ENCODE assay signal across 18 cellular contexts in genomic region chr3:101842935-101843330, GRCh38. TPM values are rescaled to one million over a fixed set of nuclear protein-coding genes. Genes with fewer than 3 reads are reported as not detected.
DNase-seq lines count a peak whose midpoint lies in the region; ATAC-seq, FAIRE-seq and TF ChIP-seq lines count a peak whose summit lies in the region.
"Had no signal": no experiment of that assay in that cellular context is flagged by ENCODE, and none has a peak within 500 bp of the region (broad histone marks: within the 10 kb centered on the region; RNA-seq: fewer than 3 reads in every experiment).

No MANE protein-coding gene starts in this region.

- no peak for DNase-seq in A549 (ENCODE audit: low read depth in 1 of 2, low spot score in 1 of 2)
- no peak for DNase-seq in GM23338 (ENCODE audit: low spot score)
- no peak for DNase-seq in T-helper 17 cell
- DNase-seq in natural killer cell: no peak
- DNase-seq: COR-L47, DMS53, MV-4-11, NCI-H1436, NCI-H2029 treated with DMSO at 0.1 percent for 48 hours, NCI-H510A treated with DMSO at 0.1 percent for 48 hours, OCI-M1 had no signal

- no peak for TF ChIP-seq CTCF in A549 (IDR thresholded peaks at IDR 0.05)
- no peak for TF ChIP-seq CTCF in GM23338 (conservative IDR thresholded peaks at IDR 0.05; ENCODE audit: low read depth in 2 of 2)
- TF ChIP-seq CTCF in SU-DHL-6 (IDR thresholded peaks at IDR 0.05; ENCODE audit: insufficient read depth, low read length, poor library complexity, severe bottlenecking): no peak
- TF ChIP-seq CTCF in natural killer cell (IDR thresholded peaks at IDR 0.05): no peak

- 82% methylated on average over 3 of the region's 3 CpGs for WGBS in A549 (ENCODE audit: missing lambda C conversion rate)

- POLR2A ChIA-PET in A549 (lab: Yijun Ruan, JAX): interaction anchor here (0.6 kb wide), 1 partner anchor 14 kb away, joined by 3 read pairs; no protein-coding TSS in a partner anchor

- H3K36me3 ChIP-seq in GM23338 (ENCODE audit: insufficient read depth) (no peaks in the 10 kb centered on the region), SU-DHL-6 (ENCODE audit: low read length) (peaks cover 23% of the 10 kb centered on the region), iPS-20b (ENCODE audit: insufficient read depth, low read depth, low read length) (no peaks in the 10 kb centered on the region)
- H3K36me3 ChIP-seq: SJCRH30 had no signal

- no peak for FAIRE-seq in A549 (lab: Jason Lieb, UNC)

- intact Hi-C loops in natural killer cell (cut with micrococcal nuclease): no loop called here

- no peaks in the 10 kb centered on the region for H3K9me3 ChIP-seq in A549
- no peaks in the 10 kb centered on the region for H3K9me3 ChIP-seq in SU-DHL-6 (ENCODE audit: insufficient read depth, low read length)
- H3K9me3 ChIP-seq in iPS-20b (ENCODE audit: insufficient read depth, low read depth, low read length): no peaks in the 10 kb centered on the region
- H3K9me3 ChIP-seq in T-helper 17 cell (ENCODE audit: control insufficient read depth, low read length, poor library complexity, severe bottlenecking): no peaks in the 10 kb centered on the region

- H3K9me3 Mint-ChIP-seq in GM23338 (no peaks in the 10 kb centered on the region), natural killer cell (no peaks in the 10 kb centered on the region)

- H2AFZ ChIP-seq in GM23338: no peak overlapping the region
- H2AFZ ChIP-seq in SU-DHL-6 (ENCODE audit: low read depth, low read length, severe bottlenecking): no peak overlapping the region

- no peak for TF ChIP-seq POLR2A in A549 (IDR thresholded peaks at IDR 0.05; ENCODE audit: low read length)

- no peak overlapping the region for H3K9ac ChIP-seq in SU-DHL-6 (ENCODE audit: low read length)
- H3K9ac ChIP-seq in iPS-20b (ENCODE audit: low read depth, low read length): no peak overlapping the region

- H3K4me3 Mint-ChIP-seq in GM23338: no peak overlapping the region
- no peak overlapping the region for H3K4me3 Mint-ChIP-seq in T-helper 17 cell
- no peak overlapping the region for H3K4me3 Mint-ChIP-seq in natural killer cell

- peaks cover 2% of the 10 kb centered on the region; the same call in 1 of the 3 replicates for H3K36me3 Mint-ChIP-seq in GM23338 (ENCODE audit: low read depth)
- peaks cover 4% of the 10 kb centered on the region for H3K36me3 Mint-ChIP-seq in T-helper 17 cell (ENCODE audit: low read depth)
- no peaks in the 10 kb centered on the region for H3K36me3 Mint-ChIP-seq in natural killer cell

- ATAC-seq in A549 (no peak), GM23338 (no peak), T-helper 17 cell (no peak), HG02759 (IDR thresholded peaks at IDR 0.05; ENCODE audit: unreplicated experiment) (no peak), GM18520 (IDR thresholded peaks at IDR 0.05; ENCODE audit: unreplicated experiment) (no peak), natural killer cell (no peak)

- peaks cover 44% of the 10 kb centered on the region for H3K4me1 Mint-ChIP-seq in GM23338
- peaks cover 9% of the 10 kb centered on the region for H3K4me1 Mint-ChIP-seq in T-helper 17 cell
- H3K4me1 Mint-ChIP-seq in natural killer cell: no peaks in the 10 kb centered on the region

- H3K4me3 ChIP-seq in A549: no peak overlapping the region
- no peak overlapping the region for H3K4me3 ChIP-seq in GM23338
- no peak overlapping the region for H3K4me3 ChIP-seq in SU-DHL-6 (ENCODE audit: insufficient read depth, low read length, poor library complexity, severe bottlenecking)
- no peak overlapping the region for H3K4me3 ChIP-seq in iPS-20b (ENCODE audit: low read length)
- H3K4me3 ChIP-seq: SJCRH30 had no signal

- H3K9me2 ChIP-seq in GM23338 (ENCODE audit: insufficient read depth): no peaks in the 10 kb centered on the region; the same call in 1 of the 2 replicates
- no peaks in the 10 kb centered on the region for H3K9me2 ChIP-seq in SU-DHL-6 (replicated peaks; ENCODE audit: insufficient read depth, low read length)

- no peak for TF ChIP-seq RAD21 in A549 (conservative IDR thresholded peaks at IDR 0.05 in 1 of 2, IDR thresholded peaks at IDR 0.05 in 1 of 2)

- TF ChIP-seq EP300 in A549 (IDR thresholded peaks at IDR 0.05): no peak

- H3K27ac Mint-ChIP-seq in GM23338 (peak overlapping the region; percentile 82), T-helper 17 cell (no peak overlapping the region), natural killer cell (no peak overlapping the region)

- H3F3A ChIP-seq in GM23338 (replicated peaks; ENCODE audit: low read depth) (0 out of 2 replicates have a peak, but pooled peaks cover under 1% of the 10 kb centered on the region), SU-DHL-6 (ENCODE audit: insufficient read depth) (peaks cover 37% of the 10 kb centered on the region)

- H3K79me2 ChIP-seq in GM23338 (replicated peaks; ENCODE audit: insufficient read depth) (no peaks in the 10 kb centered on the region), SU-DHL-6 (ENCODE audit: insufficient read depth, low read length) (peaks cover 96% of the 10 kb centered on the region)

- H3K27ac ChIP-seq in A549 (peak overlapping the region in 1 of 2 experiments; percentile 57; a peak in 2 of 6 replicates), GM23338 (ENCODE audit: low read depth) (peak overlapping the region; percentile 82), SU-DHL-6 (ENCODE audit: low read depth, low read length) (peak overlapping the region; percentile 30; the same call in 1 of the 2 replicates), iPS-20b (ENCODE audit: low read length) (peak overlapping the region; percentile 25)
- H3K27ac ChIP-seq: C4-2B, RWPE1 had no signal

- H3K27me3 Mint-ChIP-seq in GM23338 (ENCODE audit: insufficient read depth, low read depth, poor library complexity): peaks cover 8% of the 10 kb centered on the region
- H3K27me3 Mint-ChIP-seq in T-helper 17 cell: no peaks in the 10 kb centered on the region
- no peaks in the 10 kb centered on the region for H3K27me3 Mint-ChIP-seq in natural killer cell (ENCODE audit: low read depth in 2 of 2)

- H3K27me3 ChIP-seq in GM23338 (ENCODE audit: insufficient read depth) (no peaks in the 10 kb centered on the region), SU-DHL-6 (ENCODE audit: low read length) (no peaks in the 10 kb centered on the region), iPS-20b (ENCODE audit: insufficient read depth, low read length) (no peaks in the 10 kb centered on the region)
- H3K27me3 ChIP-seq: SJCRH30 had no signal

- H4K20me1 ChIP-seq in GM23338 (replicated peaks; ENCODE audit: insufficient read depth): no peaks in the 10 kb centered on the region
- no peaks in the 10 kb centered on the region for H4K20me1 ChIP-seq in SU-DHL-6 (ENCODE audit: low read depth, low read length)

- peaks cover 16% of the 10 kb centered on the region for H3K4me1 ChIP-seq in A549
- peaks cover 26% of the 10 kb centered on the region for H3K4me1 ChIP-seq in GM23338 (ENCODE audit: insufficient read depth)
- peaks cover 29% of the 10 kb centered on the region; the same call in 1 of the 2 replicates for H3K4me1 ChIP-seq in iPS-20b (ENCODE audit: insufficient read depth, low read length)

- CTCF ChIA-PET in A549 (lab: Yijun Ruan, JAX): interaction anchor here (0.6 to 1.4 kb wide), 3 partner anchors 13 to 247 kb away, joined by 3 read pairs; no protein-coding TSS in a partner anchor

- H3K4me2 ChIP-seq in A549 (0 out of 3 replicates have a peak overlapping the region, but pooled peaks have one; percentile 3), GM23338 (no peak overlapping the region), SU-DHL-6 (ENCODE audit: low read depth, low read length, poor library complexity, severe bottlenecking) (peak overlapping the region; percentile 15)

TF ChIP-seq in A549, 52 proteins besides CTCF, POLR2A, EP300 and RAD21 (continues in another document):
- TF ChIP-seq HOXA7 (CRISPR knock-in tag; IDR thresholded peaks at IDR 0.05) (no peak), BHLHE40 (IDR thresholded peaks at IDR 0.05; ENCODE audit: low read depth, low read length) (no peak), RFX5 (IDR thresholded peaks at IDR 0.05) (no peak), NR3C1 (IDR thresholded peaks at IDR 0.05) (no peak), KDM5A (IDR thresholded peaks at IDR 0.05) (no peak), CBX8 (IDR thresholded peaks at IDR 0.05) (no peak), HEYL (CRISPR knock-in tag; IDR thresholded peaks at IDR 0.05) (no peak), KDM1A (IDR thresholded peaks at IDR 0.05; ENCODE audit: low read depth) (no peak), FOSL2 (IDR thresholded peaks at IDR 0.05) (no peak), FOSL2 (CRISPR knock-in tag; IDR thresholded peaks at IDR 0.05) (no peak)

TF ChIP-seq in GM23338, 12 proteins besides CTCF, POLR2A, EP300 and RAD21 (continues in another document):
- TF ChIP-seq EZH2phosphoT487 (IDR thresholded peaks at IDR 0.05; ENCODE audit: unreplicated experiment) (no peak), ZNF114 (CRISPR knock-in tag; IDR thresholded peaks at IDR 0.05) (no peak)
- TF ChIP-seq, protein P1, sequence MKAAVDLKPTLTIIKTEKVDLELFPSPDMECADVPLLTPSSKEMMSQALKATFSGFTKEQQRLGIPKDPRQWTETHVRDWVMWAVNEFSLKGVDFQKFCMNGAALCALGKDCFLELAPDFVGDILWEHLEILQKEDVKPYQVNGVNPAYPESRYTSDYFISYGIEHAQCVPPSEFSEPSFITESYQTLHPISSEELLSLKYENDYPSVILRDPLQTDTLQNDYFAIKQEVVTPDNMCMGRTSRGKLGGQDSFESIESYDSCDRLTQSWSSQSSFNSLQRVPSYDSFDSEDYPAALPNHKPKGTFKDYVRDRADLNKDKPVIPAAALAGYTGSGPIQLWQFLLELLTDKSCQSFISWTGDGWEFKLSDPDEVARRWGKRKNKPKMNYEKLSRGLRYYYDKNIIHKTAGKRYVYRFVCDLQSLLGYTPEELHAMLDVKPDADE (IDR thresholded peaks at IDR 0.05): no peak

RNA-seq across cellular contexts. Expression of gene NFKBIZ, which starts 6.4 kb away (rescaled TPM):
- polyA plus RNA-seq in A549 (2011; rRNA removed) (32.9 and 36.1 TPM in 2 replicates), A549 (2017; fragmentation: RNase III; extraction: RNeasy Plus Mini Kit Qiagen cat#74134 plus additional on column Dnase treatment) (14.4 to 19.8 TPM (median 16.6 TPM) in 3 replicates), GM23338 (2016; fragmentation: Nextera tagmentation; extraction: Ambion mirVana) (14.1 TPM in 2 replicates)
- 10.4 and 12.9 TPM in 2 replicates for polyA plus RNA-seq in A549 (2012; cell fraction: cytosol; rRNA removed)
- 63.5 and 66.0 TPM in 2 replicates for polyA plus RNA-seq in A549 (2012; cell fraction: nucleus; rRNA removed)
- polyA minus RNA-seq in A549 (2011; rRNA and poly(A)+ RNA removed): 108 and 121 TPM in 2 replicates
- total RNA-seq in GM23338 (2014; rRNA removed; shearing (Covaris generic)): 13.1 and 18.2 TPM in 2 replicates
- total RNA-seq in T-helper 17 cell (100 to 1,000 TPM; 682 to 814 TPM), natural killer cell (100 to 1,000 TPM; 510 to 811 (median 774) TPM)

Comparison
In these comparisons a context has a peak if more than half of its experiments do, and no peak if none do; other contexts are left out.
1. RNA of gene NFKBIZ, which starts 6.4 kb away (total RNA-seq): 682 to 814 TPM in T-helper 17 cell and 510 to 811 TPM in natural killer cell; 13.1 to 18.2 TPM in GM23338; every median in the first group is over 10 times any median in the second.